In the genomic region with DNA sequence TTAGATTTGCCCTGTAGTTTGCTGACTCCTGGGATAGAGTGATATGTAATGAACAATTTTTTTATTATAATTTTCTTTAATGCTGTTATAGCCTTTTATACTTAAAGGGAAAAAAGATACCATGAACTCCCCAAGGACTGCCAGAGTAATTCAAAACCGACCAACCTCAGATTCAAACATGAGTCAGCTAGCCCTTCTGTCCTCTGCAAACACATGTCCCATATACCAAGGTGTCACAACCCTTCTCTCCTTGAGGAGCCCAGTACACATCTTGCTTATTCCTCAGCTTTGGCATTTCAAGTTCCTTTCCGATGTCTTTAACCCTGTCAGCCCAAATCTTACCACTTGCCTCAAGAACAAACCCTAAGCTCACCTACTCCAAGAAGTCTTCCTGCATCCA, we compare ENCODE assay signal across 27 cellular contexts.
"Had no signal": no experiment of that assay in that cellular context is flagged by ENCODE, and none has a peak within 500 bp of the region (broad histone marks: within the 10 kb centered on the region; RNA-seq: fewer than 3 reads in every experiment).

No MANE protein-coding gene starts in this region.

- H3K27me3 ChIP-seq: gastrocnemius medialis, hepatocyte, right atrium auricular region had no signal

- ATAC-seq: activated T-helper 17 cell treated with anti-CD3 and anti-CD28 coated beads, Interleukin-2, amount 50 U/mL, for 72 hours; effector memory CD8-positive, alpha-beta T cell; gastrocnemius medialis; left ventricle myocardium superior; stimulated activated naive CD8-positive, alpha-beta T cell treated with anti-CD3 and anti-CD28 coated beads, Interleukin-15, Interleukin-2, amounts not matched to agents 100 U/mL and 50 U/mL, for 24 hours had no signal

- H3K4me1 ChIP-seq: gastrocnemius medialis, parathyroid adenoma, right atrium auricular region had no signal

- H3K9me3 ChIP-seq: gastrocnemius medialis, right atrium auricular region, thoracic aorta had no signal

- H3K4me3 ChIP-seq: gastrocnemius medialis, hepatocyte, right atrium auricular region, thoracic aorta had no signal

- H3K27ac ChIP-seq: gastrocnemius medialis, hepatocyte, parathyroid adenoma, right atrium auricular region, thoracic aorta had no signal

- FAIRE-seq: urothelium cell line had no signal

- H3K36me3 ChIP-seq: gastrocnemius medialis, right atrium auricular region, thoracic aorta had no signal

- H2AFZ ChIP-seq: hepatocyte, parathyroid adenoma had no signal

- H3K9ac ChIP-seq: parathyroid adenoma had no signal

- DNase-seq: activated CD4-positive, alpha-beta memory T cell treated with anti-CD3 and anti-CD28 coated beads, Interleukin-2, amount 10 ng/mL, durations not matched to agents 7 days and 5 days; activated CD4-positive, alpha-beta T cell treated with anti-CD3 and anti-CD28 coated beads, Interleukin-2, amount 10 ng/mL, durations not matched to agents 24 days and 14 days; activated CD4-positive, CD25-positive, alpha-beta regulatory T cell treated with anti-CD3 and anti-CD28 coated beads, Interleukin-2, amount 50 U/mL, for 72 hours; activated CD8-positive, alpha-beta memory T cell treated with anti-CD3 and anti-CD28 coated beads, Interleukin-2, amount 50 U/mL, for 48 hours; activated gamma-delta T cell treated with Interleukin-2 at 50 U/mL for 16 hours; activated naive CD4-positive, alpha-beta T cell treated with anti-CD3 and anti-CD28 coated beads, Interleukin-2, amount 50 U/mL, for 16 hours; activated T-cell treated with anti-CD3 and anti-CD28 coated beads, Interleukin-2, amount 50 U/mL, for 24 hours; amygdala; caudate nucleus; cortex of kidney; effector memory CD8-positive, alpha-beta T cell; erythroblast; gastrocnemius medialis; islet precursor cell; left ventricle myocardium superior; naive B cell; nephron progenitor cell; stimulated activated CD4-positive, alpha-beta T cell treated with anti-CD3 and anti-CD28 coated beads, Interleukin-2, amount 100 ng/mL, for 48 hours; stimulated activated naive CD8-positive, alpha-beta T cell treated with anti-CD3 and anti-CD28 coated beads, Interleukin-15, Interleukin-2, amounts not matched to agents 100 U/mL and 50 U/mL, for 24 hours; T1000; trophoblast cell had no signal

- H3K4me2 ChIP-seq: hepatocyte had no signal
